ENCODE assay signal across 1 cellular context in genomic region chr10:47042815-47043750, GRCh38.
TF ChIP-seq lines count a peak whose summit lies in the region.

No MANE protein-coding gene starts in this region.

TF ChIP-seq in GM23338, 12 proteins besides CTCF, POLR2A, EP300 and RAD21 (continued from another document):
- TF ChIP-seq REST (IDR thresholded peaks at IDR 0.05; ENCODE audit: unreplicated experiment) (no peak), CREB1 (CRISPR knock-in tag; IDR thresholded peaks at IDR 0.05; ENCODE audit: low read depth) (no peak)
